8 cellular contexts compared by ENCODE assay signal in the genomic region with DNA sequence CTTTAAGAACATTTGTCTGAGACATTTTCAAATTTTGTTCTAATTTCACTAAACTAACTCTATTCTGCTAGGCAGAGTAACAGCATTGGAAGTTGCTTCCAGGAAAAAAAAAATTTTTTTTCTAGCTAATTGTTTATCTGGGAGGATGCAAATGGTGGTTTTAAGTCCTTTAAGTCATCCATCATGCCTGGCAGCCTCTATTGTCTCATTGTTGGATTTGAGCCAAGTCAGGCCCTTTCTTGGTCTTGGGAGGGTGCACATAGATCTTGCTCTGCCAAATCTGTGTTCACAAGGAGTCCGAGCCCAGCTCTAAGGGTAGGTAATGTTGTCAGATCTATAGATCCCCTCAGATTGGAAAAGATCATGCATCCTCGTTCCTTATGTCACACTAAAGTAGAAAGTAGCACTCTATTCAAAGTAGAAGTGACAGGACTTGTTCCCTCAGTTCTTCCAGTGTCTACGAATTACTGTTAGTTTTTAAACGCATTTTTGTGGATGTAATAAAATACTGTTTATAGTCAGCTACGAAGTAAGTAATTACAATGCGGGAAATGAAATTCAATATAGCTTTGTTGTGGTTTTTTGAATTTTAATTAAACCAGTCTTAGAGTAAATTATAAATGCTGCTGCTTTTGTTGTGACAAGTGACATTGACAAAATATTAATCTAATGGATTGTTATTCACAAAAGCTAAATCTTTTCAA.
DNase-seq lines count a peak whose midpoint lies in the region; ATAC-seq and TF ChIP-seq lines count a peak whose summit lies in the region.

No MANE protein-coding gene starts in this region.

- ATAC-seq in stimulated activated memory B cell treated with anti-CD40 and anti-IgM and Interleukin-4, amounts not matched to agents 10 μg/mL and 1 μg/mL and 100 μg/mL, for 72 hours: no peak
- ATAC-seq in GM18517 (IDR thresholded peaks at IDR 0.05; ENCODE audit: unreplicated experiment): no peak

- no peak overlapping the region for H3K4me3 Mint-ChIP-seq in stimulated activated memory B cell treated with anti-CD40 and anti-IgM and Interleukin-4, amounts not matched to agents 10 μg/mL and 1 μg/mL and 100 μg/mL, for 72 hours

- H3K36me3 Mint-ChIP-seq in stimulated activated memory B cell treated with anti-CD40 and anti-IgM and Interleukin-4, amounts not matched to agents 10 μg/mL and 1 μg/mL and 100 μg/mL, for 72 hours: no peaks in the 10 kb centered on the region

- peak overlapping the region in 1 of 2 donors; percentile 44 for H3K9ac ChIP-seq in colonic mucosa (ENCODE audit: low read depth in 2 of 2, low read length in 2 of 2)

- no peaks in the 10 kb centered on the region for H3K9me3 ChIP-seq in colonic mucosa

- H3K27me3 Mint-ChIP-seq in stimulated activated memory B cell treated with anti-CD40 and anti-IgM and Interleukin-4, amounts not matched to agents 10 μg/mL and 1 μg/mL and 100 μg/mL, for 72 hours: no peaks in the 10 kb centered on the region

- no peaks in the 10 kb centered on the region for H3K27me3 ChIP-seq in colonic mucosa

- TF ChIP-seq CTCF in GM12865 (IDR thresholded peaks at IDR 0.05; ENCODE audit: insufficient read depth, low read depth, low read length, missing control alignments) (no peak), colonic mucosa (IDR thresholded peaks at IDR 0.05) (no peak)

- H3K27ac ChIP-seq in colonic mucosa: peak overlapping the region; percentile 2

- DNase-seq in GM12865 (ENCODE audit: low read depth): peak; percentile 48
- DNase-seq in NCI-H226: peak; percentile 77
- DNase-seq in colonic mucosa: peak; percentile 60
- peak; percentile 71 for DNase-seq in pons (ENCODE audit: low spot score)
- no peak for DNase-seq in activated T-cell treated with anti-CD3 and anti-CD28 coated beads, Interleukin-2, amount 50 U/mL, for 1 hour
- DNase-seq in T-helper 2 cell: no peak

- H3K4me1 ChIP-seq in colonic mucosa: peaks cover 17% of the 10 kb centered on the region

- H3K36me3 ChIP-seq in colonic mucosa: no peaks in the 10 kb centered on the region

- intact Hi-C loops in colonic mucosa (cut with DNase I): no loop called here

- no peaks in the 10 kb centered on the region for H3K4me1 Mint-ChIP-seq in stimulated activated memory B cell treated with anti-CD40 and anti-IgM and Interleukin-4, amounts not matched to agents 10 μg/mL and 1 μg/mL and 100 μg/mL, for 72 hours

- H3K4me3 ChIP-seq in GM12865 (ENCODE audit: low read depth, low read length) (no peak overlapping the region), colonic mucosa (no peak overlapping the region)

- H3K27ac Mint-ChIP-seq in stimulated activated memory B cell treated with anti-CD40 and anti-IgM and Interleukin-4, amounts not matched to agents 10 μg/mL and 1 μg/mL and 100 μg/mL, for 72 hours: no peak overlapping the region

- H3K9me3 Mint-ChIP-seq in stimulated activated memory B cell treated with anti-CD40 and anti-IgM and Interleukin-4, amounts not matched to agents 10 μg/mL and 1 μg/mL and 100 μg/mL, for 72 hours: no peaks in the 10 kb centered on the region

Comparison
In these comparisons a context has a peak if more than half of its experiments do, and no peak if none do; other contexts are left out.
1. DNase-seq: peak in GM12865 (single experiment), NCI-H226 (single experiment), colonic mucosa (single experiment) and pons (single experiment); none in activated T-cell treated with anti-CD3 and anti-CD28 coated beads, Interleukin-2, amount 50 U/mL, for 1 hour (single experiment) and T-helper 2 cell (0 of 5).